ENCODE assay signal across 17 cellular contexts in genomic region chr14:61435563-61436337, GRCh38.
DNase-seq lines count a peak whose midpoint lies in the region; ATAC-seq and TF ChIP-seq lines count a peak whose summit lies in the region.
"Had no signal": no experiment of that assay in that cellular context is flagged by ENCODE, and none has a peak within 500 bp of the region (broad histone marks: within the 10 kb centered on the region; RNA-seq: fewer than 3 reads in every experiment).

No MANE protein-coding gene starts in this region.

- no peak for ATAC-seq in activated T-cell treated with anti-CD3 and anti-CD28 coated beads, Interleukin-2, amount 50 U/mL, for 4 hours
- no peak for ATAC-seq in activated naive CD4-positive, alpha-beta T cell treated with anti-CD3 and anti-CD28 coated beads, Interleukin-2, amount 50 U/mL, for 72 hours
- ATAC-seq in GM21576 (IDR thresholded peaks at IDR 0.05; ENCODE audit: unreplicated experiment) (no peak), HG02763 (IDR thresholded peaks at IDR 0.05; ENCODE audit: unreplicated experiment) (no peak)
- ATAC-seq: left lung had no signal

- H3K27me3 ChIP-seq in right atrium auricular region: no peaks in the 10 kb centered on the region
- H3K27me3 ChIP-seq in thymus (ENCODE audit: control insufficient read depth, insufficient read depth): no peaks in the 10 kb centered on the region
- H3K27me3 ChIP-seq: left lung, stomach had no signal

- peaks cover 2% of the 10 kb centered on the region for H3K9me3 Mint-ChIP-seq in activated T-cell treated with anti-CD3 and anti-CD28 coated beads, Interleukin-2, amount 50 U/mL, for 24 hours
- peaks cover 2% of the 10 kb centered on the region for H3K9me3 Mint-ChIP-seq in activated T-cell treated with anti-CD3 and anti-CD28 coated beads, Interleukin-2, amount 50 U/mL, for 4 hours
- H3K9me3 Mint-ChIP-seq in activated naive CD4-positive, alpha-beta T cell treated with anti-CD3 and anti-CD28 coated beads, Interleukin-2, amount 50 U/mL, for 72 hours: peaks cover 0 to 5% of the 10 kb centered on the region in 2 donors

- H3K4me1 Mint-ChIP-seq in activated T-cell treated with anti-CD3 and anti-CD28 coated beads, Interleukin-2, amount 50 U/mL, for 24 hours (ENCODE audit: low read depth): peaks cover 94% of the 10 kb centered on the region
- H3K4me1 Mint-ChIP-seq in activated T-cell treated with anti-CD3 and anti-CD28 coated beads, Interleukin-2, amount 50 U/mL, for 4 hours (ENCODE audit: low read depth): peaks cover 93% of the 10 kb centered on the region

- no peak for TF ChIP-seq CTCF in right atrium auricular region (IDR thresholded peaks at IDR 0.05)

- no peaks in the 10 kb centered on the region for H3K27me3 Mint-ChIP-seq in activated T-cell treated with anti-CD3 and anti-CD28 coated beads, Interleukin-2, amount 50 U/mL, for 24 hours
- H3K27me3 Mint-ChIP-seq in activated T-cell treated with anti-CD3 and anti-CD28 coated beads, Interleukin-2, amount 50 U/mL, for 4 hours (ENCODE audit: low read depth): no peaks in the 10 kb centered on the region

- WGBS in thymus: 95% methylated on average over 4 of the region's 4 CpGs

- no peak for DNase-seq in activated T-cell treated with anti-CD3 and anti-CD28 coated beads, Interleukin-2, amount 50 U/mL, for 24 hours
- no peak for DNase-seq in activated T-cell treated with anti-CD3 and anti-CD28 coated beads, Interleukin-2, amount 50 U/mL, for 4 hours
- no peak for DNase-seq in activated naive CD4-positive, alpha-beta T cell treated with anti-CD3 and anti-CD28 coated beads, Interleukin-2, amount 50 U/mL, for 72 hours (ENCODE audit: low spot score in 2 of 2)
- peak; percentile 70 for DNase-seq in right atrium auricular region (ENCODE audit: low spot score)
- no peak for DNase-seq in KG1 (lab: John Stamatoyannopoulos, UW)
- DNase-seq: activated CD4-positive, alpha-beta T cell treated with anti-CD3 and anti-CD28 coated beads for 4 hours; H9; hippocampal formation; left lung; NCI-H2029; stomach had no signal

- H3K4me3 ChIP-seq in right atrium auricular region (no peak overlapping the region), thymus (ENCODE audit: low read length) (no peak overlapping the region)
- H3K4me3 ChIP-seq: left lung, stomach had no signal

- H3K36me3 ChIP-seq in right atrium auricular region (no peaks in the 10 kb centered on the region), thymus (ENCODE audit: control insufficient read depth, insufficient read depth) (no peaks in the 10 kb centered on the region)
- H3K36me3 ChIP-seq: left lung, stomach had no signal

- H3K27ac ChIP-seq in right atrium auricular region (no peak overlapping the region), thymus (ENCODE audit: low read depth) (peak overlapping the region; percentile 5)
- H3K27ac ChIP-seq: epithelial cell of prostate, HL-60 had no signal

- H3K9me3 ChIP-seq in right atrium auricular region: no peaks in the 10 kb centered on the region
- no peaks in the 10 kb centered on the region for H3K9me3 ChIP-seq in thymus (ENCODE audit: control insufficient read depth)
- H3K9me3 ChIP-seq: left lung, stomach had no signal

- H3K4me1 ChIP-seq in right atrium auricular region (peaks cover 0 to 25% of the 10 kb centered on the region in 2 donors), thymus (ENCODE audit: control insufficient read depth, insufficient read depth, low read length) (peaks cover 27% of the 10 kb centered on the region)

- H3K27ac Mint-ChIP-seq in activated T-cell treated with anti-CD3 and anti-CD28 coated beads, Interleukin-2, amount 50 U/mL, for 24 hours: peak overlapping the region; percentile 86
- H3K27ac Mint-ChIP-seq in activated naive CD4-positive, alpha-beta T cell treated with anti-CD3 and anti-CD28 coated beads, Interleukin-2, amount 50 U/mL, for 72 hours: peak overlapping the region; percentile 31 to 84
- H3K27ac Mint-ChIP-seq: H9, nephron had no signal

- peaks cover 37% of the 10 kb centered on the region for H3K36me3 Mint-ChIP-seq in activated T-cell treated with anti-CD3 and anti-CD28 coated beads, Interleukin-2, amount 50 U/mL, for 24 hours (ENCODE audit: low read depth)
- peaks cover 35% of the 10 kb centered on the region for H3K36me3 Mint-ChIP-seq in activated T-cell treated with anti-CD3 and anti-CD28 coated beads, Interleukin-2, amount 50 U/mL, for 4 hours (ENCODE audit: insufficient read depth)
- peaks cover 6 to 23% of the 10 kb centered on the region in 2 donors for H3K36me3 Mint-ChIP-seq in activated naive CD4-positive, alpha-beta T cell treated with anti-CD3 and anti-CD28 coated beads, Interleukin-2, amount 50 U/mL, for 72 hours

- no peak overlapping the region for H3K4me3 Mint-ChIP-seq in activated T-cell treated with anti-CD3 and anti-CD28 coated beads, Interleukin-2, amount 50 U/mL, for 24 hours
- H3K4me3 Mint-ChIP-seq in activated T-cell treated with anti-CD3 and anti-CD28 coated beads, Interleukin-2, amount 50 U/mL, for 4 hours: no peak overlapping the region
- H3K4me3 Mint-ChIP-seq: H9, nephron had no signal
